Comparison of ENCODE assay signal across 20 cellular contexts in genomic region chr3:47260605-47261004, GRCh38.
"Had no signal": no experiment of that assay in that cellular context is flagged by ENCODE, and none has a peak within 500 bp of the region (broad histone marks: within the 10 kb centered on the region; RNA-seq: fewer than 3 reads in every experiment).

No MANE protein-coding gene starts in this region.

- H3K4me1 ChIP-seq: colonic mucosa, transverse colon had no signal

- H3K9me3 ChIP-seq: colonic mucosa, transverse colon had no signal

- H3K36me3 Mint-ChIP-seq: activated naive CD4-positive, alpha-beta T cell treated with anti-CD3 and anti-CD28 coated beads, Interleukin-2, amount 50 U/mL, for 72 hours; brain; memory B cell; naive B cell; stimulated activated naive B cell treated with anti-CD40 and anti-IgM and Interleukin-4, amounts not matched to agents 10 μg/mL and 1 μg/mL and 100 μg/mL, for 72 hours had no signal

- DNase-seq: activated gamma-delta T cell treated with Interleukin-2 at 50 U/mL for 16 hours; activated T-cell treated with anti-CD3 and anti-CD28 coated beads, Interleukin-2, amount 50 U/mL, for 1 hour; central memory CD4-positive, alpha-beta T cell; colonic mucosa; dorsolateral prefrontal cortex; effector memory CD8-positive, alpha-beta T cell; hippocampal formation; naive B cell; occipital lobe; small intestine; stimulated activated CD4-positive, alpha-beta T cell treated with anti-CD3 and anti-CD28 coated beads, Interleukin-15, amount 100 ng/mL, for 24 hours; stimulated activated CD8-positive, alpha-beta memory T cell treated with anti-CD3 and anti-CD28 coated beads, Interleukin-4, amount 100 ng/mL, for 48 hours; stimulated activated naive B cell treated with anti-CD40 and anti-IgM and Interleukin-4, amounts not matched to agents 10 μg/mL and 1 μg/mL and 100 μg/mL, for 72 hours; T-helper 9 cell; transverse colon had no signal

- H3K4me3 ChIP-seq: colonic mucosa, dorsolateral prefrontal cortex, transverse colon had no signal

- H3K4me3 Mint-ChIP-seq: brain; effector memory CD8-positive, alpha-beta T cell; memory B cell; naive B cell; stimulated activated naive B cell treated with anti-CD40 and anti-IgM and Interleukin-4, amounts not matched to agents 10 μg/mL and 1 μg/mL and 100 μg/mL, for 72 hours had no signal

- ATAC-seq: activated naive CD4-positive, alpha-beta T cell treated with anti-CD3 and anti-CD28 coated beads, Interleukin-2, amount 50 U/mL, for 72 hours; effector memory CD8-positive, alpha-beta T cell; esophagus mucosa; sciatic nerve; stimulated activated naive B cell treated with anti-CD40 and anti-IgM and Interleukin-4, amounts not matched to agents 10 μg/mL and 1 μg/mL and 100 μg/mL, for 72 hours had no signal

- H3K9me3 Mint-ChIP-seq: activated naive CD4-positive, alpha-beta T cell treated with anti-CD3 and anti-CD28 coated beads, Interleukin-2, amount 50 U/mL, for 72 hours; effector memory CD8-positive, alpha-beta T cell; memory B cell; naive B cell; stimulated activated naive B cell treated with anti-CD40 and anti-IgM and Interleukin-4, amounts not matched to agents 10 μg/mL and 1 μg/mL and 100 μg/mL, for 72 hours had no signal

- H3K27ac ChIP-seq: colonic mucosa, dorsolateral prefrontal cortex, transverse colon had no signal

- H3K27ac Mint-ChIP-seq: brain; effector memory CD8-positive, alpha-beta T cell; memory B cell; stimulated activated naive B cell treated with anti-CD40 and anti-IgM and Interleukin-4, amounts not matched to agents 10 μg/mL and 1 μg/mL and 100 μg/mL, for 72 hours had no signal

- H3K36me3 ChIP-seq: colonic mucosa, transverse colon had no signal

- H3K27me3 ChIP-seq: colonic mucosa, dorsolateral prefrontal cortex, transverse colon had no signal

- H3K4me1 Mint-ChIP-seq: brain, memory B cell had no signal

- H3K27me3 Mint-ChIP-seq: effector memory CD8-positive, alpha-beta T cell; memory B cell; naive B cell; stimulated activated naive B cell treated with anti-CD40 and anti-IgM and Interleukin-4, amounts not matched to agents 10 μg/mL and 1 μg/mL and 100 μg/mL, for 72 hours had no signal
